In genomic region chr16:56632160-56632847, GRCh38 we compare ENCODE assay signal across 8 cellular contexts. TPM values are rescaled to one million over a fixed set of nuclear protein-coding genes. Genes with fewer than 3 reads are reported as not detected.
DNase-seq lines count a peak whose midpoint lies in the region; ATAC-seq and TF ChIP-seq lines count a peak whose summit lies in the region.

Gene MT1M, plus strand, starts transcription at chr16:56632659. Its CDS starts 73 bp downstream, at chr16:56632732.

- no peaks in the 10 kb centered on the region for H3K36me3 Mint-ChIP-seq in memory B cell

- H3K9me3 Mint-ChIP-seq in memory B cell = no peaks in the 10 kb centered on the region

- H3K4me1 Mint-ChIP-seq in memory B cell = peaks cover 27% of the 10 kb centered on the region

- H3K36me3 ChIP-seq in thoracic aorta = no peaks in the 10 kb centered on the region

- ATAC-seq in memory B cell (ENCODE audit: low read depth) = no peak
- peak; percentile 50 for ATAC-seq in thoracic aorta (ENCODE audit: insufficient number of reproducible peaks, low FRiP score, low read depth)
- no peak for ATAC-seq in HG03565 (IDR thresholded peaks at IDR 0.05; ENCODE audit: unreplicated experiment)

- no peaks in the 10 kb centered on the region for H3K9me3 ChIP-seq in thoracic aorta

- H3K4me1 ChIP-seq in thoracic aorta (ENCODE audit: control insufficient read depth in 1 of 2, low read depth in 2 of 2) = peaks cover 5 to 26% of the 10 kb centered on the region in 2 donors

- H3K4me3 Mint-ChIP-seq in memory B cell = peak within 1 kb of the TSS; percentile 78

- peak within 1 kb of the TSS; percentile 77 for H3K4me3 ChIP-seq in thoracic aorta

- no peak within 1 kb of the TSS for H3K27ac Mint-ChIP-seq in memory B cell

- DNase-seq in activated T-cell treated with anti-CD3 and anti-CD28 coated beads, Interleukin-2, amount 50 U/mL, for 1 hour = peak; percentile 29
- no peak for DNase-seq in activated T-cell treated with anti-CD3 and anti-CD28 coated beads, Interleukin-2, amount 50 U/mL, for 48 hours
- DNase-seq in ecto neural progenitor cell (ENCODE audit: low spot score) = peak; percentile 55
- DNase-seq in memory B cell (ENCODE audit: low spot score in 2 of 2) = no peak
- DNase-seq in thoracic aorta (ENCODE audit: low spot score) = no peak
- no peak for DNase-seq in GM10266 (ENCODE audit: extremely low spot score)
- DNase-seq in NCI-H1105 treated with DMSO at 0.1 percent for 48 hours (lab: John Stamatoyannopoulos, UW) = no peak

- peak within 1 kb of the TSS; percentile 85 to 86 for H3K27ac ChIP-seq in thoracic aorta

- H3K27me3 Mint-ChIP-seq in memory B cell = peaks cover 27% of the 10 kb centered on the region

- TF ChIP-seq CTCF in thoracic aorta (IDR thresholded peaks at IDR 0.05) (no peak), GM10266 (IDR thresholded peaks at IDR 0.05; ENCODE audit: control insufficient read depth, insufficient read depth, low read depth, missing control alignments) (no peak)

- no peaks in the 10 kb centered on the region for H3K27me3 ChIP-seq in thoracic aorta (replicated peaks; ENCODE audit: insufficient read depth)

RNA-seq across cellular contexts. Expression of gene MT1M, which starts in this region (rescaled TPM):
- 10 to 100 TPM; 23.2 to 53.6 TPM for total RNA-seq in thoracic aorta

Comparison
In these comparisons a context has a peak if more than half of its experiments do, and no peak if none do; other contexts are left out.
1. DNase-seq: peak in activated T-cell treated with anti-CD3 and anti-CD28 coated beads, Interleukin-2, amount 50 U/mL, for 1 hour (single experiment) and ecto neural progenitor cell (single experiment); none in activated T-cell treated with anti-CD3 and anti-CD28 coated beads, Interleukin-2, amount 50 U/mL, for 48 hours (0 of 2), memory B cell (0 of 2), thoracic aorta (single experiment), GM10266 (single experiment) and NCI-H1105 treated with DMSO at 0.1 percent for 48 hours (single experiment).